Comparison of ENCODE assay signal across 8 cellular contexts in genomic region chr17:77957869-77958715, GRCh38. TPM values are rescaled to one million over a fixed set of nuclear protein-coding genes. Genes with fewer than 3 reads are reported as not detected.
DNase-seq lines count a peak whose midpoint lies in the region; ATAC-seq and TF ChIP-seq lines count a peak whose summit lies in the region.

Gene TNRC6C, plus strand, starts transcription at chr17:77958703. Its CDS starts 45,504 bp downstream, at chr17:78004207.

- H3K9me3 ChIP-seq in spleen = no peaks in the 10 kb centered on the region

- ATAC-seq in GM18909 (IDR thresholded peaks at IDR 0.05; ENCODE audit: poor library complexity, unreplicated experiment) = peak; percentile 86
- peak; percentile 86 for ATAC-seq in HG03175 (IDR thresholded peaks at IDR 0.05; ENCODE audit: unreplicated experiment)

- H3K4me3 ChIP-seq in spleen = peak within 1 kb of the TSS; percentile 58 to 97 (median 75)

- H3K4me1 ChIP-seq in spleen = peaks cover 18 to 55% (median 47%) of the 10 kb centered on the region in 6 donors

- H3K36me3 ChIP-seq in spleen = no peaks in the 10 kb centered on the region

- intact Hi-C loops in spleen (cut with DNase I; ENCODE audit: low total_unique reads) = no loop called here

- H3K27ac ChIP-seq in spleen = peak within 1 kb of the TSS; percentile 65 to 97 (median 82)

- peak in 6 of 11 experiments; percentile 18 to 62 (median 48) for TF ChIP-seq CTCF in spleen (IDR thresholded peaks at IDR 0.05 in 8 of 11, conservative IDR thresholded peaks at IDR 0.05 in 3 of 11)

- peak; percentile 100 for TF ChIP-seq POLR2A in spleen (IDR thresholded peaks at IDR 0.05)

- peaks cover 0 to 37% (median 0%) of the 10 kb centered on the region in 7 donors for H3K27me3 ChIP-seq in spleen (replicated peaks in 1 of 7)

- DNase-seq in AG08396 (ENCODE audit: low spot score) (peak; percentile 100), NCI-H345 (lab: John Stamatoyannopoulos, UW) (peak; percentile 100), inferior parietal cortex (ENCODE audit: extremely low spot score) (peak; percentile 98), spleen (peak; percentile 100)
- DNase-seq in activated CD4-positive, CD25-positive, alpha-beta regulatory T cell treated with anti-CD3 and anti-CD28 coated beads, Interleukin-2, amount 50 U/mL, for 16 hours (ENCODE audit: low read depth, low spot score) = peak; percentile 100
- DNase-seq in central memory CD4-positive, alpha-beta T cell = peak; percentile 99

- 0 to 7% (median 1%) methylated on average over 47 to 104 of the region's 104 CpGs for WGBS in spleen, 5 donors

RNA-seq across cellular contexts. Expression of gene TNRC6C, which starts in this region (rescaled TPM):
- 10 to 100 TPM; 15.1 to 37.0 (median 30.5) TPM for total RNA-seq in spleen
- polyA plus RNA-seq in spleen = 1 to 10 TPM; 1.7 to 4.5 (median 2.8) TPM

Comparison
In these comparisons a context has a peak if more than half of its experiments do, and no peak if none do; other contexts are left out.
1. Peak in every context shown above with its lines: DNase-seq, ATAC-seq, H3K4me3 ChIP-seq and H3K27ac ChIP-seq.